In the genomic region with DNA sequence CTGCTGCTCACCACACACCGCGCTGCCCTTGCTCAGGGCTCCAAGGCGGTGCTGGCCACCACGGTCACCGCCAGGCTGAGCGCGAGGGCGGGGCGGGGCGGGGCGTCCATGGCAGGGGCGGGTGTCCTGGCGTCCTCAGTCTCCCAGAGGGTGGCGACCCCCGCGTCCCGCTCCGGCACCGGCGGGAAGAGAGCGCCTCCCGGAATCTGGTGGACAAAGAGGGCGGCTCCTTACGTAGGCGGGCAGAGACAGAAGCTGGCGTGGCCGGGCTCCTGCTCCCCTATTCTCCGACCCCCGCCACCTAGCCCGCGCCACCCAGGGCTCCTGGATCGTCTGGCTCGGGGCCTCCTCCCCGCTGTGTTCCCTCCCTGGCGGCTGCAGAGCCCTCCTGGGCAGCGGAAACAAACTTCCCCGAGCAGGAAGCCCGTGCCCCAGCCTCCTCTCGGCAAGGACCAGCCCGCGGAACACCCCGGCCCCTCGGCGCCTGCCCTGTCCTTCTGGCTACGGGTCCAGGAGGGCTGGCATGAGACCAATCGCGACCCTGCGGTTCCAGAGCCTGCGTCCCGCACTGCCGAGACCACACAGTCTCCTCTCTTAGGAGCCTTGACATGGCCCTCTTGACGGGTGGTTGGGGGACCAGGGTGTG, we compare ENCODE assay signal across 8 cellular contexts.
DNase-seq lines count a peak whose midpoint lies in the region; ATAC-seq and TF ChIP-seq lines count a peak whose summit lies in the region.

No MANE protein-coding gene starts in this region.

- peak overlapping the region; percentile 64 for H3K4me3 Mint-ChIP-seq in activated T-helper 17 cell treated with anti-CD3 and anti-CD28 coated beads, Interleukin-2, amount 50 U/mL, for 72 hours

- no peaks in the 10 kb centered on the region for H3K27me3 Mint-ChIP-seq in activated T-helper 17 cell treated with anti-CD3 and anti-CD28 coated beads, Interleukin-2, amount 50 U/mL, for 72 hours

- peak overlapping the region; percentile 79 for H3K4me2 ChIP-seq in skeletal muscle satellite cell (ENCODE audit: low read length)

- H3K4me1 ChIP-seq in ACC112 (ENCODE audit: control insufficient read depth, insufficient read depth, low read length, unreplicated experiment) (no peaks in the 10 kb centered on the region), skeletal muscle satellite cell (ENCODE audit: control insufficient read depth, insufficient read depth, low read length) (peaks cover 7% of the 10 kb centered on the region)

- H2AFZ ChIP-seq in ACC112 (ENCODE audit: low read length, unreplicated experiment), result peak overlapping the region; percentile 53

- no peaks in the 10 kb centered on the region for H3K36me3 Mint-ChIP-seq in activated T-helper 17 cell treated with anti-CD3 and anti-CD28 coated beads, Interleukin-2, amount 50 U/mL, for 72 hours (ENCODE audit: low read depth)

- POLR2A ChIA-PET in HEK293T (lab: Yijun Ruan, JAX), result no interaction called here

- H3K4me3 ChIP-seq in ACC112 (ENCODE audit: low read depth, low read length) (peak overlapping the region; percentile 75), iPS-11a (ENCODE audit: low read depth, low read length) (peak overlapping the region; percentile 43), skeletal muscle satellite cell (ENCODE audit: low read length) (peak overlapping the region; percentile 62)

- H3K9me3 ChIP-seq in skeletal muscle satellite cell (replicated peaks; ENCODE audit: low read length), result no peaks in the 10 kb centered on the region

- H3K9ac ChIP-seq in skeletal muscle satellite cell (ENCODE audit: low read depth, low read length), result peak overlapping the region; percentile 32

- ATAC-seq in activated T-helper 17 cell treated with anti-CD3 and anti-CD28 coated beads, Interleukin-2, amount 50 U/mL, for 72 hours (replicated peaks), result peak; percentile 77
- ATAC-seq in HG03342 (IDR thresholded peaks at IDR 0.05; ENCODE audit: unreplicated experiment), result no peak

- peaks cover 11% of the 10 kb centered on the region for H3K4me1 Mint-ChIP-seq in activated T-helper 17 cell treated with anti-CD3 and anti-CD28 coated beads, Interleukin-2, amount 50 U/mL, for 72 hours

- CTCF ChIA-PET in HEK293T (lab: Yijun Ruan, JAX), result no interaction called here

- no peaks in the 10 kb centered on the region for H3K9me3 Mint-ChIP-seq in activated T-helper 17 cell treated with anti-CD3 and anti-CD28 coated beads, Interleukin-2, amount 50 U/mL, for 72 hours

- no peaks in the 10 kb centered on the region for H3K36me3 ChIP-seq in ACC112 (ENCODE audit: insufficient read depth, low read length)
- no peaks in the 10 kb centered on the region for H3K36me3 ChIP-seq in skeletal muscle satellite cell (ENCODE audit: insufficient read depth, low read length)

- H3K79me2 ChIP-seq in ACC112 (ENCODE audit: control insufficient read depth, insufficient read depth, low read length, unreplicated experiment), result no peaks in the 10 kb centered on the region

- DNase-seq in HEK293T (ENCODE audit: extremely low spot score) (peak; percentile 30), NK-92 (lab: John Stamatoyannopoulos, UW; ENCODE audit: unreplicated experiment) (no peak), NCI-H187 treated with DMSO at 0.1 percent for 48 hours (lab: John Stamatoyannopoulos, UW) (no peak)

- H3K27me3 ChIP-seq in ACC112 (ENCODE audit: insufficient read depth, low read length), result peaks cover 23% of the 10 kb centered on the region
- H3K27me3 ChIP-seq in skeletal muscle satellite cell (ENCODE audit: control insufficient read depth, insufficient read depth, low read length), result peaks cover 9% of the 10 kb centered on the region

- no peak overlapping the region for H3K27ac Mint-ChIP-seq in activated T-helper 17 cell treated with anti-CD3 and anti-CD28 coated beads, Interleukin-2, amount 50 U/mL, for 72 hours

- H3K27ac ChIP-seq in ACC112 (ENCODE audit: low read depth, low read length), result no peak overlapping the region

TF ChIP-seq in HEK293T, 16 proteins besides CTCF, POLR2A, EP300 and RAD21:
- TF ChIP-seq FOXK2 (IDR thresholded peaks at IDR 0.05) (no peak), L3MBTL2 (conservative IDR thresholded peaks at IDR 0.05) (peak; percentile 33; the same call in 1 of the 2 replicates)
